Comparison of ENCODE assay signal across 8 cellular contexts in genomic region chr4:40924096-40924792, GRCh38.
A peak's percentile ranks its signal among the peaks of the same experiment; 100 is the strongest.
DNase-seq lines count a peak whose midpoint lies in the region; ATAC-seq and TF ChIP-seq lines count a peak whose summit lies in the region.

No MANE protein-coding gene starts in this region.

- H3K4me1 Mint-ChIP-seq in activated CD8-positive, alpha-beta T cell treated with anti-CD3 and anti-CD28 coated beads for 36 hours (ENCODE audit: low read depth), result peaks cover 9% of the 10 kb centered on the region
- H3K4me1 Mint-ChIP-seq in stimulated activated effector memory CD8-positive, alpha-beta T cell treated with anti-CD3 and anti-CD28 coated beads, Interleukin-12 subunit alpha, Interleukin-12 subunit beta, amount 100 ng/mL, for 72 hours, result peaks cover 15% of the 10 kb centered on the region

- H3K4me3 Mint-ChIP-seq in activated CD8-positive, alpha-beta T cell treated with anti-CD3 and anti-CD28 coated beads for 36 hours, result no peak overlapping the region
- H3K4me3 Mint-ChIP-seq in stimulated activated effector memory CD8-positive, alpha-beta T cell treated with anti-CD3 and anti-CD28 coated beads, Interleukin-12 subunit alpha, Interleukin-12 subunit beta, amount 100 ng/mL, for 72 hours, result no peak overlapping the region

- POLR2A ChIA-PET in activated CD8-positive, alpha-beta T cell treated with anti-CD3 and anti-CD28 coated beads for 36 hours (lab: Charles Lee), result interaction anchor here (0.9 to 1.6 kb wide), 4 partner anchors 13 to 292 kb away, joined by 3 read pairs; no protein-coding TSS in a partner anchor

- ATAC-seq in HG03135 (IDR thresholded peaks at IDR 0.05; ENCODE audit: unreplicated experiment), result peak; percentile 88
- peak; percentile 93 for ATAC-seq in activated CD8-positive, alpha-beta T cell treated with anti-CD3 and anti-CD28 coated beads for 36 hours
- ATAC-seq in stimulated activated effector memory CD8-positive, alpha-beta T cell treated with anti-CD3 and anti-CD28 coated beads, Interleukin-12 subunit alpha, Interleukin-12 subunit beta, amount 100 ng/mL, for 72 hours, result peak; percentile 65

- intact Hi-C loops in activated CD8-positive, alpha-beta T cell treated with anti-CD3 and anti-CD28 coated beads for 36 hours (cut with micrococcal nuclease), result no loop called here

- H3K27me3 Mint-ChIP-seq in activated CD8-positive, alpha-beta T cell treated with anti-CD3 and anti-CD28 coated beads for 36 hours, result peaks cover 21% of the 10 kb centered on the region

- H3K36me3 Mint-ChIP-seq in activated CD8-positive, alpha-beta T cell treated with anti-CD3 and anti-CD28 coated beads for 36 hours (ENCODE audit: low read depth), result no peaks in the 10 kb centered on the region
- no peaks in the 10 kb centered on the region for H3K36me3 Mint-ChIP-seq in stimulated activated effector memory CD8-positive, alpha-beta T cell treated with anti-CD3 and anti-CD28 coated beads, Interleukin-12 subunit alpha, Interleukin-12 subunit beta, amount 100 ng/mL, for 72 hours

- peak overlapping the region; percentile 92 for H3K27ac Mint-ChIP-seq in activated CD8-positive, alpha-beta T cell treated with anti-CD3 and anti-CD28 coated beads for 36 hours
- peak overlapping the region; percentile 52 for H3K27ac Mint-ChIP-seq in stimulated activated effector memory CD8-positive, alpha-beta T cell treated with anti-CD3 and anti-CD28 coated beads, Interleukin-12 subunit alpha, Interleukin-12 subunit beta, amount 100 ng/mL, for 72 hours

- CTCF ChIA-PET in activated CD8-positive, alpha-beta T cell treated with anti-CD3 and anti-CD28 coated beads for 36 hours (lab: Charles Lee), result interaction anchor here (0.6 to 13.6 kb wide), 42 partner anchors 8 to 737 kb away, joined by 3 to 148 read pairs (median 4); partner anchors contain the start of gene APBB2

- peak; percentile 91 for TF ChIP-seq CTCF in activated CD8-positive, alpha-beta T cell treated with anti-CD3 and anti-CD28 coated beads for 36 hours (IDR thresholded peaks at IDR 0.05)

- DNase-seq in NOMO-1 (lab: John Stamatoyannopoulos, UW; ENCODE audit: unreplicated experiment in 2 of 2) (peak; percentile 31 to 52), NOMO-1 treated with dmso at 0.1 percent for 144 hours (lab: John Stamatoyannopoulos, UW; ENCODE audit: unreplicated experiment) (no peak), NCI-H524 treated with DMSO at 0.1 percent for 48 hours (lab: John Stamatoyannopoulos, UW) (peak; percentile 23), midbrain (lab: John Stamatoyannopoulos, UW) (peak; percentile 29)
- peak; percentile 90 for DNase-seq in activated CD8-positive, alpha-beta T cell treated with anti-CD3 and anti-CD28 coated beads for 36 hours
- DNase-seq in effector CD8-positive, alpha-beta T cell (lab: John Stamatoyannopoulos, UW), result peak; percentile 5
- peak; percentile 56 to 88 for DNase-seq in stimulated activated effector memory CD8-positive, alpha-beta T cell treated with anti-CD3 and anti-CD28 coated beads, Interleukin-12 subunit alpha, Interleukin-12 subunit beta, amount 100 ng/mL, for 72 hours (ENCODE audit: low spot score in 2 of 2)

- H3K9me3 Mint-ChIP-seq in activated CD8-positive, alpha-beta T cell treated with anti-CD3 and anti-CD28 coated beads for 36 hours, result peaks cover 2% of the 10 kb centered on the region
- H3K9me3 Mint-ChIP-seq in stimulated activated effector memory CD8-positive, alpha-beta T cell treated with anti-CD3 and anti-CD28 coated beads, Interleukin-12 subunit alpha, Interleukin-12 subunit beta, amount 100 ng/mL, for 72 hours, result no peaks in the 10 kb centered on the region
